8 cellular contexts compared by ENCODE assay signal in genomic region chr9:127955294-127956015, GRCh38. TPM values are rescaled to one million over a fixed set of nuclear protein-coding genes. Genes with fewer than 3 reads are reported as not detected.
DNase-seq lines count a peak whose midpoint lies in the region; ATAC-seq and TF ChIP-seq lines count a peak whose summit lies in the region.

No MANE protein-coding gene starts in this region.

- peaks cover 19% of the 10 kb centered on the region for H3K4me1 ChIP-seq in A673 (ENCODE audit: insufficient read depth, low read length, poor library complexity, severe bottlenecking)
- peaks cover 61% of the 10 kb centered on the region for H3K4me1 ChIP-seq in body of pancreas

- ATAC-seq in body of pancreas = peak; percentile 87
- ATAC-seq in left lobe of liver = peak; percentile 90

- H3K9me3 ChIP-seq in A673 (ENCODE audit: low read depth, low read length, poor library complexity, severe bottlenecking) (no peaks in the 10 kb centered on the region), body of pancreas (no peaks in the 10 kb centered on the region)

- H3K27me3 ChIP-seq in A673 (replicated peaks; ENCODE audit: insufficient read depth, low read depth, low read length, poor library complexity) = no peaks in the 10 kb centered on the region
- H3K27me3 ChIP-seq in body of pancreas = no peaks in the 10 kb centered on the region

- BruUV-seq in A673 (replicated peaks; lab: Mats Ljungman, UMichigan) = no TSS peak

- H3K4me3 Mint-ChIP-seq in T-helper 1 cell treated with Interleukin-12 subunit alpha and Interleukin-12 subunit beta and Interleukin-4 antibody, amounts not matched to agents 30 μg/mL and 1 μg/mL, for 36 hours = peak overlapping the region; percentile 59

- intact Hi-C loops in A673 (cut with micrococcal nuclease; ENCODE audit: unreplicated experiment) (no loop called here), body of pancreas (cut with DNase I) (no loop called here)

- H3K27me3 Mint-ChIP-seq in T-helper 1 cell treated with Interleukin-12 subunit alpha and Interleukin-12 subunit beta and Interleukin-4 antibody, amounts not matched to agents 30 μg/mL and 1 μg/mL, for 36 hours (ENCODE audit: low read depth) = no peaks in the 10 kb centered on the region

- H3K9me3 Mint-ChIP-seq in T-helper 1 cell treated with Interleukin-12 subunit alpha and Interleukin-12 subunit beta and Interleukin-4 antibody, amounts not matched to agents 30 μg/mL and 1 μg/mL, for 36 hours = no peaks in the 10 kb centered on the region

- H3K4me1 Mint-ChIP-seq in T-helper 1 cell treated with Interleukin-12 subunit alpha and Interleukin-12 subunit beta and Interleukin-4 antibody, amounts not matched to agents 30 μg/mL and 1 μg/mL, for 36 hours (ENCODE audit: low read depth) = peaks cover 57% of the 10 kb centered on the region

- H3K36me3 ChIP-seq in A673 (ENCODE audit: insufficient read depth, low read length, poor library complexity, severe bottlenecking) (no peaks in the 10 kb centered on the region), body of pancreas (replicated peaks in 1 of 2; ENCODE audit: insufficient read depth in 1 of 2, low read depth in 2 of 2) (no peaks in the 10 kb centered on the region)

- peak in 1 of 3 donors; percentile 10 for TF ChIP-seq POLR2A in body of pancreas (IDR thresholded peaks at IDR 0.05)

- POLR2A ChIA-PET in A673 (lab: Charles Lee; ENCODE audit: low non-redundant PET) = no interaction called here

- TF ChIP-seq CTCF in A673 (conservative IDR thresholded peaks at IDR 0.05; ENCODE audit: low read depth, low read length) (peak; percentile 37; the same call in 1 of the 2 replicates), body of pancreas (IDR thresholded peaks at IDR 0.05) (peak in 6 of 7 experiments; percentile 39 to 91 (median 81))

- peak overlapping the region; percentile 76 for H3K27ac Mint-ChIP-seq in T-helper 1 cell treated with Interleukin-12 subunit alpha and Interleukin-12 subunit beta and Interleukin-4 antibody, amounts not matched to agents 30 μg/mL and 1 μg/mL, for 36 hours

- CTCF ChIA-PET in A673 (lab: Charles Lee) = interaction anchor here (0.6 to 1.2 kb wide), 2 partner anchors 12 to 136 kb away, joined by 4 to 5 read pairs; no protein-coding TSS in a partner anchor

- H3K4me3 ChIP-seq in A673 (ENCODE audit: low read depth, low read length, poor library complexity, severe bottlenecking) (no peak overlapping the region), body of pancreas (no peak overlapping the region)

- 24 to 29% methylated on average over 9 to 12 of the region's 12 CpGs for WGBS in body of pancreas, 2 donors

- peak overlapping the region; percentile 50 for H3K27ac ChIP-seq in A673 (ENCODE audit: low read depth, low read length, poor library complexity, severe bottlenecking)
- H3K27ac ChIP-seq in body of pancreas = peak overlapping the region; percentile 80 to 86 (median 82)

- DNase-seq in A673 (ENCODE audit: low spot score) = no peak
- peak; percentile 80 for DNase-seq in GM19240 (ENCODE audit: insufficient read length, low spot score)
- DNase-seq in NCI-H1092 treated with DMSO at 0.1 percent for 48 hours (lab: John Stamatoyannopoulos, UW) = peak; percentile 91
- DNase-seq in body of pancreas = peak; percentile 86 to 97 (median 94)
- peak; percentile 88 for DNase-seq in left lobe of liver (ENCODE audit: low spot score)
- DNase-seq in stimulated activated CD4-positive, alpha-beta T cell treated with anti-CD3 and anti-CD28 coated beads, TNF-alpha, amount 100 ng/mL, for 24 hours (ENCODE audit: low read depth in 3 of 3) = peak; percentile 67 to 84 (median 77)
- DNase-seq in OCI-M2 (lab: John Stamatoyannopoulos, UW; ENCODE audit: unreplicated experiment) = no peak

- H3K36me3 Mint-ChIP-seq in T-helper 1 cell treated with Interleukin-12 subunit alpha and Interleukin-12 subunit beta and Interleukin-4 antibody, amounts not matched to agents 30 μg/mL and 1 μg/mL, for 36 hours (ENCODE audit: low read depth) = peaks cover 32% of the 10 kb centered on the region

RNA-seq across cellular contexts. Expression of gene DPM2, which starts 17.8 kb away (rescaled TPM):
- 51.5 and 52.9 TPM in 2 replicates for total RNA-seq in A673 (2021)
- total RNA-seq in body of pancreas = 10 to 100 TPM; 23.3 to 39.9 TPM
- total RNA-seq in left lobe of liver = 12.4 TPM

RNA-seq across cellular contexts. Expression of gene PIP5KL1, which starts 24.9 kb away (rescaled TPM):
- total RNA-seq in A673 (2021) = 2.6 and 3.9 TPM in 2 replicates
- 1 to 10 TPM; 1.3 to 2.6 TPM for total RNA-seq in body of pancreas
- 0.40 TPM for total RNA-seq in left lobe of liver

RNA-seq across cellular contexts. Expression of gene EEIG1, which starts 25.3 kb away (rescaled TPM):
- total RNA-seq in A673 (2021) (30.0 and 34.1 TPM in 2 replicates), body of pancreas (10 to 100 TPM; 41.9 to 42.0 TPM), left lobe of liver (42.5 TPM)

RNA-seq across cellular contexts. Expression of gene ST6GALNAC4, which starts 38.6 kb away (rescaled TPM):
- 11.8 and 15.8 TPM in 2 replicates for total RNA-seq in A673 (2021)
- total RNA-seq in body of pancreas = 10 to 100 TPM; 36.6 to 63.8 TPM
- 5.9 TPM for total RNA-seq in left lobe of liver

RNA-seq across cellular contexts. Expression of gene ST6GALNAC6, which starts 56.1 kb away (rescaled TPM):
- total RNA-seq in A673 (2021) = 34.7 and 40.4 TPM in 2 replicates
- total RNA-seq in body of pancreas = 10 to 100 TPM; 46.1 to 66.7 TPM
- 35.2 TPM for total RNA-seq in left lobe of liver

Comparison
In these comparisons a context has a peak if more than half of its experiments do, and no peak if none do; other contexts are left out.
1. DNase-seq: peak in GM19240 (single experiment), NCI-H1092 treated with DMSO at 0.1 percent for 48 hours (single experiment), body of pancreas (4 of 4), left lobe of liver (single experiment) and stimulated activated CD4-positive, alpha-beta T cell treated with anti-CD3 and anti-CD28 coated beads, TNF-alpha, amount 100 ng/mL, for 24 hours (3 of 3); none in A673 (single experiment) and OCI-M2 (single experiment).